In the genomic region with DNA sequence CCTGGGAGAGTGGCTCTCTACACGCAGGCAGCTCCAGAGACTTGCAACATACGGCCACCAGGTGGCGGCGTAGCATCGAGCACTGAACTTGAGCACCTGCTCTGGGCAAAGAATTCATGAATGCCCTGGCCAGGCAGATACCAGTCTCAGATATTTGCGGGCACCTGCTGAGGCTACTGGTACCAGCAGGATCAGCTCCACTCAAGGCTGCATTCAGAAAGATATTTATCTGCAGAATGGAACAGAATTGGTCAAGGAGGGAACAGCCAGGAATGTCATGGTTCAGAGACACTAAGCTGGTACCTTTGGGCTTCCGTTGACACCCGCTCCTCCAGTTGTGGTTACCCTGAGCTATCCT, we compare ENCODE assay signal across 9 cellular contexts. TPM values are rescaled to one million over a fixed set of nuclear protein-coding genes. Genes with fewer than 3 reads are reported as not detected.
A peak's percentile ranks its signal among the peaks of the same experiment; 100 is the strongest.
DNase-seq lines count a peak whose midpoint lies in the region; FAIRE-seq and TF ChIP-seq lines count a peak whose summit lies in the region.
"Had no signal": no experiment of that assay in that cellular context is flagged by ENCODE, and none has a peak within 500 bp of the region (broad histone marks: within the 10 kb centered on the region; RNA-seq: fewer than 3 reads in every experiment).

No MANE protein-coding gene starts in this region.

- peak overlapping the region; percentile 38; the same call in 1 of the 2 replicates for H2AFZ ChIP-seq in GM23248

- peaks cover 9% of the 10 kb centered on the region for H3F3A ChIP-seq in GM23248 (ENCODE audit: insufficient read depth)

- no peak overlapping the region for H3K27ac Mint-ChIP-seq in activated naive CD4-positive, alpha-beta T cell treated with anti-CD3 and anti-CD28 coated beads, Interleukin-2, amount 10 ng/mL, durations not matched to agents 7 days and 5 days
- H3K27ac Mint-ChIP-seq in glutamatergic neuron (ENCODE audit: unreplicated experiment), result no peak overlapping the region

- no peak overlapping the region for H3K4me3 Mint-ChIP-seq in activated naive CD4-positive, alpha-beta T cell treated with anti-CD3 and anti-CD28 coated beads, Interleukin-2, amount 10 ng/mL, durations not matched to agents 7 days and 5 days
- no peak overlapping the region for H3K4me3 Mint-ChIP-seq in glutamatergic neuron (ENCODE audit: unreplicated experiment)

- 17 to 21% methylated on average over 8 of the region's 8 CpGs for WGBS in GM23248 (ENCODE audit: low coverage in 1 of 2, low lambda C conversion rate in 2 of 2, missing lambda C conversion rate in 2 of 2), 2 experiments

- no peak overlapping the region for H3K4me2 ChIP-seq in GM23248 (ENCODE audit: unreplicated experiment)

- TF ChIP-seq CTCF in D721Med (IDR thresholded peaks at IDR 0.05; ENCODE audit: insufficient read depth, missing control alignments), result peak; percentile 98
- TF ChIP-seq CTCF in glutamatergic neuron (IDR thresholded peaks at IDR 0.05; ENCODE audit: partially characterized antibody, unreplicated experiment), result peak; percentile 93

- H3K9ac ChIP-seq in GM23248, result no peak overlapping the region

- CTCF ChIA-PET in activated naive CD4-positive, alpha-beta T cell treated with anti-CD3 and anti-CD28 coated beads, Interleukin-2, amount 10 ng/mL, durations not matched to agents 7 days and 5 days (lab: Charles Lee), result interaction anchor here (0.7 to 8.5 kb wide), 33 partner anchors 10 to 689 kb away, joined by 3 to 178 read pairs (median 4); partner anchors contain the start of genes CCDC86, PRPF19 and ZP1

- intact Hi-C loops in posterior vena cava (cut with DNase I), result loop anchor here (5.0 kb wide), 2 partner anchors 66 to 296 kb away; no protein-coding TSS in a partner anchor

- no peaks in the 10 kb centered on the region for H3K36me3 Mint-ChIP-seq in activated naive CD4-positive, alpha-beta T cell treated with anti-CD3 and anti-CD28 coated beads, Interleukin-2, amount 10 ng/mL, durations not matched to agents 7 days and 5 days
- H3K36me3 Mint-ChIP-seq in glutamatergic neuron (ENCODE audit: unreplicated experiment), result no peaks in the 10 kb centered on the region

- H3K36me3 ChIP-seq in GM23248 (ENCODE audit: low read depth), result no peaks in the 10 kb centered on the region

- no peaks in the 10 kb centered on the region for H3K9me3 Mint-ChIP-seq in activated naive CD4-positive, alpha-beta T cell treated with anti-CD3 and anti-CD28 coated beads, Interleukin-2, amount 10 ng/mL, durations not matched to agents 7 days and 5 days
- H3K9me3 Mint-ChIP-seq in glutamatergic neuron (ENCODE audit: unreplicated experiment), result no peaks in the 10 kb centered on the region

- DNase-seq in D721Med (ENCODE audit: insufficient read length, low spot score) (peak; percentile 70), GM23248 (peak; percentile 84), NAMALWA (ENCODE audit: low spot score) (peak; percentile 86), SKM-1 (lab: John Stamatoyannopoulos, UW; ENCODE audit: unreplicated experiment) (peak; percentile 10), glutamatergic neuron (peak; percentile 85), posterior vena cava (ENCODE audit: low spot score) (peak; percentile 94), urothelium cell line (ENCODE audit: low spot score) (peak; percentile 85)
- peak; percentile 88 for DNase-seq in activated naive CD4-positive, alpha-beta T cell treated with anti-CD3 and anti-CD28 coated beads, Interleukin-2, amount 10 ng/mL, durations not matched to agents 7 days and 5 days

- H3K9me2 ChIP-seq in GM23248 (ENCODE audit: insufficient read depth), result no peaks in the 10 kb centered on the region

- H3K27me3 ChIP-seq in GM23248 (replicated peaks; ENCODE audit: insufficient read depth), result peaks cover 9% of the 10 kb centered on the region

- FAIRE-seq in D721Med (lab: Jason Lieb, UNC) (no peak), urothelium cell line (lab: Jason Lieb, UNC) (no peak)
- FAIRE-seq: TTC549 had no signal

- H3K4me1 ChIP-seq in GM23248 (ENCODE audit: insufficient read depth), result 0 out of 2 replicates have a peak, but pooled peaks cover 4% of the 10 kb centered on the region

- in situ Hi-C loops in GM23248 (cut with MboI), result loop anchor here (10.0 kb wide), 1 partner anchor 64 kb away; no protein-coding TSS in a partner anchor

- H3K27ac ChIP-seq in GM23248, result no peak overlapping the region

- no peak overlapping the region for H3K4me3 ChIP-seq in GM23248

- H3K79me2 ChIP-seq in GM23248 (ENCODE audit: insufficient read depth), result no peaks in the 10 kb centered on the region

- H3K27me3 Mint-ChIP-seq in activated naive CD4-positive, alpha-beta T cell treated with anti-CD3 and anti-CD28 coated beads, Interleukin-2, amount 10 ng/mL, durations not matched to agents 7 days and 5 days, result peaks cover 34% of the 10 kb centered on the region
- peaks cover 9% of the 10 kb centered on the region for H3K27me3 Mint-ChIP-seq in glutamatergic neuron (ENCODE audit: unreplicated experiment)

- H3K4me1 Mint-ChIP-seq in activated naive CD4-positive, alpha-beta T cell treated with anti-CD3 and anti-CD28 coated beads, Interleukin-2, amount 10 ng/mL, durations not matched to agents 7 days and 5 days, result peaks cover 13% of the 10 kb centered on the region
- peaks cover 8% of the 10 kb centered on the region for H3K4me1 Mint-ChIP-seq in glutamatergic neuron (ENCODE audit: low read depth, unreplicated experiment)

- no peaks in the 10 kb centered on the region for H3K9me3 ChIP-seq in GM23248 (ENCODE audit: low read depth)

- no peaks in the 10 kb centered on the region for H4K20me1 ChIP-seq in GM23248 (ENCODE audit: insufficient read depth)

RNA-seq across cellular contexts. Expression of gene CCDC86, which starts 10.8 kb away (rescaled TPM):
- total RNA-seq in GM23248 (2014; rRNA removed; shearing (Covaris generic)), result 8.2 and 10.7 TPM in 2 replicates
- 37.6 and 38.0 TPM in 2 replicates for polyA plus RNA-seq in GM23248 (2016; fragmentation: Nextera tagmentation; extraction: Ambion mirVana)
- total RNA-seq in glutamatergic neuron (ENCODE audit: unreplicated experiment), result 12.7 TPM
- 10 to 100 TPM; 14.9 to 21.9 TPM for total RNA-seq in posterior vena cava

RNA-seq across cellular contexts. Expression of gene PTGDR2, which starts 24.6 kb away (rescaled TPM):
- not detected in 2 replicates for total RNA-seq in GM23248 (2014; rRNA removed; shearing (Covaris generic))
- 0.06 TPM in 2 replicates for polyA plus RNA-seq in GM23248 (2016; fragmentation: Nextera tagmentation; extraction: Ambion mirVana)
- total RNA-seq in glutamatergic neuron (ENCODE audit: unreplicated experiment), result 0.32 TPM
- total RNA-seq in posterior vena cava, result under 1 TPM in 1 of 2 donors, not detected in 1; 0.14 TPM

RNA-seq across cellular contexts. Expression of gene ZP1, which starts 36.2 kb away (rescaled TPM):
- total RNA-seq in GM23248 (2014; rRNA removed; shearing (Covaris generic)), result 1.3 and 5.3 TPM in 2 replicates
- 0.51 and 1.0 TPM in 2 replicates for polyA plus RNA-seq in GM23248 (2016; fragmentation: Nextera tagmentation; extraction: Ambion mirVana)
- total RNA-seq in glutamatergic neuron (ENCODE audit: unreplicated experiment) (not detected), posterior vena cava (not detected)

RNA-seq across cellular contexts. Expression of gene MS4A10, which starts 46.0 kb away (rescaled TPM):
- total RNA-seq in GM23248 (2014; rRNA removed; shearing (Covaris generic)), result not detected in 2 replicates
- polyA plus RNA-seq in GM23248 (2016; fragmentation: Nextera tagmentation; extraction: Ambion mirVana), result not detected in 2 replicates
- total RNA-seq in glutamatergic neuron (ENCODE audit: unreplicated experiment) (not detected), posterior vena cava (not detected)

Comparison
In these comparisons a context has a peak if more than half of its experiments do, and no peak if none do; other contexts are left out.
1. DNase-seq: peak in every context shown above with its lines; median percentile 94 in posterior vena cava; 88 in activated naive CD4-positive, alpha-beta T cell treated with anti-CD3 and anti-CD28 coated beads, Interleukin-2, amount 10 ng/mL, durations not matched to agents 7 days and 5 days; 86 in NAMALWA; 85 in glutamatergic neuron; 85 in urothelium cell line; 84 in GM23248; 70 in D721Med; 10 in SKM-1.